ENCODE assay signal across 2 cellular contexts in genomic region chr4:108223313-108223712, GRCh38.
TF ChIP-seq lines count a peak whose summit lies in the region.

No MANE protein-coding gene starts in this region.

TF ChIP-seq in HEK293, 187 proteins besides CTCF, POLR2A, EP300 and RAD21:
- TF ChIP-seq WT1 (tag by site-specific recombination; IDR thresholded peaks at IDR 0.05) = no peak
- TF ChIP-seq ZNF19 (tag by site-specific recombination; IDR thresholded peaks at IDR 0.05; ENCODE audit: low read depth) = no peak
- no peak for TF ChIP-seq ZNF629 (tag by site-specific recombination; IDR thresholded peaks at IDR 0.05)
- TF ChIP-seq ZNF146 (tag by site-specific recombination; IDR thresholded peaks at IDR 0.05) = peak; percentile 64
- no peak for TF ChIP-seq PRDM1 (tag by site-specific recombination; IDR thresholded peaks at IDR 0.05)
- TF ChIP-seq ZNF660 (tag by site-specific recombination; IDR thresholded peaks at IDR 0.05) = no peak

TF ChIP-seq in K562, 482 proteins besides CTCF, POLR2A, EP300 and RAD21:
- TF ChIP-seq SIN3B (IDR thresholded peaks at IDR 0.05; ENCODE audit: low read depth) (no peak), RBM25 (IDR thresholded peaks at IDR 0.05; ENCODE audit: low read depth, low read length, severe bottlenecking) (peak; percentile 50), ZNF146 (CRISPR knock-in tag; IDR thresholded peaks at IDR 0.05; ENCODE audit: unreplicated experiment) (peak; percentile 59)
